Comparison of ENCODE assay signal across 1 cellular context in genomic region chr1:62424412-62424811, GRCh38.
TF ChIP-seq lines count a peak whose summit lies in the region.

No MANE protein-coding gene starts in this region.

TF ChIP-seq in K562, 482 proteins besides CTCF, POLR2A, EP300 and RAD21:
- TF ChIP-seq SOX6 (IDR thresholded peaks at IDR 0.05) = 0 out of 2 replicates have a peak, but pooled peaks have one; percentile 21
- peak; percentile 19; the same call in 1 of the 2 replicates for TF ChIP-seq TCF3 (CRISPR knock-in tag; IDR thresholded peaks at IDR 0.05)
- TF ChIP-seq JUNB (CRISPR knock-in tag; conservative IDR thresholded peaks at IDR 0.05) = no peak
- TF ChIP-seq ZNF764 (CRISPR knock-in tag; IDR thresholded peaks at IDR 0.05; ENCODE audit: low read depth) = no peak
- TF ChIP-seq NFE2 (IDR thresholded peaks at IDR 0.05; ENCODE audit: low read depth) = peak; percentile 38; the same call in 1 of the 2 replicates
- no peak for TF ChIP-seq ZKSCAN3 (CRISPR knock-in tag; IDR thresholded peaks at IDR 0.05)
- TF ChIP-seq L3MBTL2 (IDR thresholded peaks at IDR 0.05) = 0 out of 2 replicates have a peak, but pooled peaks have one; percentile 49
- TF ChIP-seq ZNF398 (CRISPR knock-in tag; IDR thresholded peaks at IDR 0.05) = no peak
- TF ChIP-seq HIVEP1 (CRISPR knock-in tag; IDR thresholded peaks at IDR 0.05) = no peak
- no peak for TF ChIP-seq ATF2 (CRISPR knock-in tag; IDR thresholded peaks at IDR 0.05)
- 0 out of 2 replicates have a peak, but pooled peaks have one; percentile 39 for TF ChIP-seq DPF2 (IDR thresholded peaks at IDR 0.05)
- TF ChIP-seq ZNF445 (CRISPR knock-in tag; IDR thresholded peaks at IDR 0.05; ENCODE audit: low read depth) = no peak
- TF ChIP-seq CBFA2T3 (IDR thresholded peaks at IDR 0.05) = peak; percentile 72
- peak; percentile 21; the same call in 1 of the 2 replicates for TF ChIP-seq ARID1B (IDR thresholded peaks at IDR 0.05)
- peak in 1 of 2 experiments; percentile 26; a peak in 1 of 4 replicates for TF ChIP-seq KDM1A (IDR thresholded peaks at IDR 0.05)
- no peak for TF ChIP-seq ARID2 (IDR thresholded peaks at IDR 0.05)
- TF ChIP-seq CBFA2T2 (conservative IDR thresholded peaks at IDR 0.05) = peak; percentile 30; the same call in 1 of the 2 replicates
- TF ChIP-seq ZNF24 (IDR thresholded peaks at IDR 0.05) = no peak
- TF ChIP-seq NBN (IDR thresholded peaks at IDR 0.05; ENCODE audit: low read depth) = no peak
- TF ChIP-seq YBX1 (IDR thresholded peaks at IDR 0.05) = no peak
- TF ChIP-seq EGR1 (conservative IDR thresholded peaks at IDR 0.05) = peak; percentile 46
- no peak for TF ChIP-seq YY1 (IDR thresholded peaks at IDR 0.05; ENCODE audit: borderline replicate concordance in 1 of 3, control insufficient read depth in 1 of 3, extremely low read depth in 1 of 3, insufficient read depth in 3 of 3, insufficient read length in 1 of 3, insufficient replicate concordance in 2 of 3, low read depth in 1 of 3, low read length in 2 of 3)
- no peak for TF ChIP-seq ZFPM2 (CRISPR knock-in tag; IDR thresholded peaks at IDR 0.05)
- peak; percentile 25; the same call in 1 of the 2 replicates for TF ChIP-seq NCOR1 (IDR thresholded peaks at IDR 0.05)
- peak; percentile 36; the same call in 1 of the 2 replicates for TF ChIP-seq TAL1 (IDR thresholded peaks at IDR 0.05)
- TF ChIP-seq ATF3 (IDR thresholded peaks at IDR 0.05) = peak; percentile 26; the same call in 1 of the 2 replicates
- TF ChIP-seq ATF3 (CRISPR knock-in tag; conservative IDR thresholded peaks at IDR 0.05) = no peak
- no peak for TF ChIP-seq STAT6 (CRISPR knock-in tag; IDR thresholded peaks at IDR 0.05)
- TF ChIP-seq ELK1 (CRISPR knock-in tag; IDR thresholded peaks at IDR 0.05) = no peak
- peak; percentile 50; the same call in 1 of the 2 replicates for TF ChIP-seq TEAD4 (IDR thresholded peaks at IDR 0.05; ENCODE audit: low read length)
- no peak for TF ChIP-seq TEAD4 (CRISPR knock-in tag; IDR thresholded peaks at IDR 0.05; ENCODE audit: borderline replicate concordance)
- TF ChIP-seq KLF16 (IDR thresholded peaks at IDR 0.05) = peak; percentile 42; the same call in 1 of the 2 replicates
- TF ChIP-seq PPARD (CRISPR knock-in tag; IDR thresholded peaks at IDR 0.05) = no peak
- peak; percentile 60; the same call in 1 of the 2 replicates for TF ChIP-seq JUND (IDR thresholded peaks at IDR 0.05; ENCODE audit: borderline replicate concordance, low read depth, low read length)
- 0 out of 3 replicates have a peak, but pooled peaks have one; percentile 26 for TF ChIP-seq JUND (tag; IDR thresholded peaks at IDR 0.05; ENCODE audit: borderline replicate concordance, low read depth, low read length)
